27 cellular contexts compared by ENCODE assay signal in genomic region chr1:31219489-31219888, GRCh38. TPM values are rescaled to one million over a fixed set of nuclear protein-coding genes. Genes with fewer than 3 reads are reported as not detected.
"Had no signal": no experiment of that assay in that cellular context is flagged by ENCODE, and none has a peak within 500 bp of the region (broad histone marks: within the 10 kb centered on the region; RNA-seq: fewer than 3 reads in every experiment).

No MANE protein-coding gene starts in this region.

- H3K27me3 Mint-ChIP-seq: progenitor cell of endocrine pancreas had no signal

- H3K9me3 Mint-ChIP-seq: effector memory CD8-positive, alpha-beta T cell; mesothelial cell of epicardium; natural killer cell treated with Interleukin-12 subunit alpha and Interleukin-12 subunit beta and Interleukin-15 and Interleukin-18, amount 100 ng/mL, for 72 hours; neural crest cell; stimulated activated effector memory CD8-positive, alpha-beta T cell treated with anti-CD3 and anti-CD28 coated beads, Interleukin-12 subunit alpha, Interleukin-12 subunit beta, amount 100 ng/mL, for 72 hours had no signal

- H3K27ac Mint-ChIP-seq: effector memory CD8-positive, alpha-beta T cell; mesothelial cell of epicardium; naive B cell; natural killer cell treated with Interleukin-12 subunit alpha and Interleukin-12 subunit beta and Interleukin-15 and Interleukin-18, amount 100 ng/mL, for 72 hours; progenitor cell of endocrine pancreas; stimulated activated effector memory CD8-positive, alpha-beta T cell treated with anti-CD3 and anti-CD28 coated beads, Interleukin-12 subunit alpha, Interleukin-12 subunit beta, amount 100 ng/mL, for 72 hours had no signal

- ATAC-seq: effector memory CD8-positive, alpha-beta T cell; left cardiac atrium; left lung; mucosa of descending colon; natural killer cell treated with Interleukin-12 subunit alpha and Interleukin-12 subunit beta and Interleukin-15 and Interleukin-18, amount 100 ng/mL, for 72 hours; sciatic nerve had no signal

- H3K27ac ChIP-seq: coronary artery, left lung, parathyroid adenoma, stomach, thoracic aorta, tibial nerve, upper lobe of left lung had no signal

- H3K36me3 Mint-ChIP-seq: mesothelial cell of epicardium; naive B cell; natural killer cell treated with Interleukin-12 subunit alpha and Interleukin-12 subunit beta and Interleukin-15 and Interleukin-18, amount 100 ng/mL, for 72 hours; stimulated activated effector memory CD8-positive, alpha-beta T cell treated with anti-CD3 and anti-CD28 coated beads, Interleukin-12 subunit alpha, Interleukin-12 subunit beta, amount 100 ng/mL, for 72 hours had no signal

- DNase-seq: dermis blood vessel endothelial cell; effector memory CD8-positive, alpha-beta T cell; kidney; left cardiac atrium; mesenchymal stem cell; mucosa of descending colon; naive B cell; stimulated activated CD4-positive, alpha-beta T cell treated with anti-CD3 and anti-CD28 coated beads, Interleukin-2, amount 100 ng/mL, for 24 hours; stimulated activated CD4-positive, alpha-beta T cell treated with anti-CD3 and anti-CD28 coated beads, Interleukin-4, amount 100 ng/mL, for 24 hours; stimulated activated naive CD4-positive, alpha-beta T cell treated with Interleukin-2 at 50 U/mL for 16 hours; stomach had no signal

- H3K4me3 Mint-ChIP-seq: effector memory CD8-positive, alpha-beta T cell; mesothelial cell of epicardium; naive B cell; natural killer cell treated with Interleukin-12 subunit alpha and Interleukin-12 subunit beta and Interleukin-15 and Interleukin-18, amount 100 ng/mL, for 72 hours; neural crest cell; stimulated activated effector memory CD8-positive, alpha-beta T cell treated with anti-CD3 and anti-CD28 coated beads, Interleukin-12 subunit alpha, Interleukin-12 subunit beta, amount 100 ng/mL, for 72 hours had no signal

- H3K4me1 Mint-ChIP-seq: naive B cell; stimulated activated effector memory CD8-positive, alpha-beta T cell treated with anti-CD3 and anti-CD28 coated beads, Interleukin-12 subunit alpha, Interleukin-12 subunit beta, amount 100 ng/mL, for 72 hours had no signal

RNA-seq across cellular contexts. Expression of gene NKAIN1, which starts 20.2 kb away (rescaled TPM):
- total RNA-seq: dermis blood vessel endothelial cell; fibroblast of villous mesenchyme; left lung; lung microvascular endothelial cell; natural killer cell treated with Interleukin-12 subunit alpha and Interleukin-12 subunit beta and Interleukin-15 and Interleukin-18, amount 100 ng/mL, for 72 hours; osteoblast; stomach; subcutaneous adipose tissue; thoracic aorta; tibial nerve had no signal
